22 cellular contexts compared by ENCODE assay signal in genomic region chr1:147235822-147236221, GRCh38.
"Had no signal": no experiment of that assay in that cellular context is flagged by ENCODE, and none has a peak within 500 bp of the region (broad histone marks: within the 10 kb centered on the region; RNA-seq: fewer than 3 reads in every experiment).

No MANE protein-coding gene starts in this region.

- ATAC-seq: heart left ventricle; left ventricle myocardium superior; natural killer cell; stimulated activated naive B cell treated with anti-CD40 and anti-IgM and Interleukin-4, amounts not matched to agents 10 μg/mL and 1 μg/mL and 100 μg/mL, for 72 hours; stimulated activated naive CD8-positive, alpha-beta T cell treated with anti-CD3 and anti-CD28 coated beads, Interleukin-15, amount 100 ng/mL, for 72 hours had no signal

- H3K4me1 ChIP-seq: heart left ventricle, sigmoid colon, uterus had no signal

- DNase-seq: caudate nucleus; colonic mucosa; dermis blood vessel endothelial cell; heart left ventricle; hypothalamus; islet precursor cell; left ventricle myocardium superior; mesendoderm; natural killer cell; nucleus accumbens; ovary; retina; sigmoid colon; stimulated activated CD4-positive, alpha-beta T cell treated with anti-CD3 and anti-CD28 coated beads, Interleukin-2, amount 100 ng/mL, for 24 hours; stimulated activated CD4-positive, alpha-beta T cell treated with anti-CD3 and anti-CD28 coated beads, Interleukin-4, amount 100 ng/mL, for 4 hours; stimulated activated naive B cell treated with anti-CD40 and anti-IgM and Interleukin-4, amounts not matched to agents 10 μg/mL and 1 μg/mL and 100 μg/mL, for 72 hours; stimulated activated naive CD8-positive, alpha-beta T cell treated with anti-CD3 and anti-CD28 coated beads, Interleukin-15, amount 100 ng/mL, for 72 hours; substantia nigra; uterus had no signal

- H3K9me3 ChIP-seq: colonic mucosa, heart left ventricle, ovary, prostate gland, sigmoid colon, thoracic aorta, uterus had no signal

- H3K36me3 ChIP-seq: colonic mucosa, heart left ventricle, ovary, prostate gland, sigmoid colon, thoracic aorta, uterus had no signal

- H3K27me3 ChIP-seq: colonic mucosa, heart left ventricle, ovary, sigmoid colon, uterus had no signal

- H3K27ac ChIP-seq: heart left ventricle, ovary, prostate gland, sigmoid colon, skin epidermis, thoracic aorta, uterus had no signal

- H3K4me3 ChIP-seq: colonic mucosa, heart left ventricle, ovary, prostate gland, sigmoid colon, skin epidermis, thoracic aorta, uterus had no signal
